Comparison of ENCODE assay signal across 30 cellular contexts in the genomic region with DNA sequence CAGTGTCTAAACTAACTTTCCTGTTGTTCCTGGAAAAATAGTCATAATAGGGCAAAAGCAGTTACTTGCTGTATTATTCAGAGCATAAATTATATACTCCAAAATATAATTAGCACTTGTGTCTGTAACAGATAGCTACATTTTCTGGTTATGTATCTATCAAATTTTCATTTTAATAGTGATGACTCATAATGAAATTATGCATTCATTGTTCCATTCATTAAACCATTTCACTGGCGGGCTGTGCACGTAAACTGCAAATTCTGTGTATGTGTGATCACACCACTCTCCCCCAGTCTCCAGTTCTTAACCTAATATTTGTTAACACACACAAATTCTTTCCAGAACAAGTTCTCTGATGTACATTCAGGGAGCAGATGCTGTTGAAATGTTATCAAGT. TPM values are rescaled to one million over a fixed set of nuclear protein-coding genes. Genes with fewer than 3 reads are reported as not detected.
DNase-seq lines count a peak whose midpoint lies in the region; ATAC-seq, FAIRE-seq and TF ChIP-seq lines count a peak whose summit lies in the region.
"Had no signal": no experiment of that assay in that cellular context is flagged by ENCODE, and none has a peak within 500 bp of the region (broad histone marks: within the 10 kb centered on the region; RNA-seq: fewer than 3 reads in every experiment).

No MANE protein-coding gene starts in this region.

- no peaks in the 10 kb centered on the region for H3K36me3 ChIP-seq in bronchial epithelial cell (ENCODE audit: control insufficient read depth, insufficient read depth, low read length)
- H3K36me3 ChIP-seq: left lung, Peyer's patch, SJCRH30 had no signal

- DNase-seq in NCI-H146 (lab: John Stamatoyannopoulos, UW) (peak; percentile 37), NCI-H146 treated with DMSO at 0.1 percent for 48 hours (lab: John Stamatoyannopoulos, UW; ENCODE audit: unreplicated experiment) (no peak), bronchial epithelial cell (ENCODE audit: low read depth) (peak; percentile 27), GM10248 (ENCODE audit: extremely low spot score) (no peak), glomerular visceral epithelial cell (ENCODE audit: extremely low spot score) (no peak)
- DNase-seq in stimulated activated effector memory CD8-positive, alpha-beta T cell treated with anti-CD3 and anti-CD28 coated beads, Interleukin-12 subunit alpha, Interleukin-12 subunit beta, amount 100 ng/mL, for 72 hours (ENCODE audit: low spot score in 2 of 2) = no peak
- DNase-seq: activated CD4-positive, alpha-beta memory T cell treated with anti-CD3 and anti-CD28 coated beads, Interleukin-2, amount 10 ng/mL, durations not matched to agents 7 days and 5 days; DND-41; effector CD4-positive, alpha-beta T cell; erythroblast; GOT3; immature natural killer cell; left lung; naive B cell; nucleus accumbens; Peyer's patch; SJCRH30 had no signal

- no peak overlapping the region for H3K27ac Mint-ChIP-seq in stimulated activated effector memory CD8-positive, alpha-beta T cell treated with anti-CD3 and anti-CD28 coated beads, Interleukin-12 subunit alpha, Interleukin-12 subunit beta, amount 100 ng/mL, for 72 hours
- H3K27ac Mint-ChIP-seq: activated CD4-positive, alpha-beta memory T cell treated with anti-CD3 and anti-CD28 coated beads, Interleukin-2, amount 10 ng/mL, durations not matched to agents 7 days and 5 days; activated naive CD8-positive, alpha-beta T cell; B cell; immature natural killer cell; naive B cell had no signal

- no peaks in the 10 kb centered on the region for H3K36me3 Mint-ChIP-seq in stimulated activated effector memory CD8-positive, alpha-beta T cell treated with anti-CD3 and anti-CD28 coated beads, Interleukin-12 subunit alpha, Interleukin-12 subunit beta, amount 100 ng/mL, for 72 hours
- H3K36me3 Mint-ChIP-seq: activated naive CD8-positive, alpha-beta T cell; immature natural killer cell; naive B cell; type B pancreatic cell had no signal

- ATAC-seq in HG03175 (IDR thresholded peaks at IDR 0.05; ENCODE audit: unreplicated experiment) (peak; percentile 46), GM21423 (IDR thresholded peaks at IDR 0.05; ENCODE audit: unreplicated experiment) (no peak)
- peak; percentile 21 for ATAC-seq in stimulated activated effector memory CD8-positive, alpha-beta T cell treated with anti-CD3 and anti-CD28 coated beads, Interleukin-12 subunit alpha, Interleukin-12 subunit beta, amount 100 ng/mL, for 72 hours
- ATAC-seq: A549, left lung had no signal

- no peak overlapping the region for H3K4me3 Mint-ChIP-seq in stimulated activated effector memory CD8-positive, alpha-beta T cell treated with anti-CD3 and anti-CD28 coated beads, Interleukin-12 subunit alpha, Interleukin-12 subunit beta, amount 100 ng/mL, for 72 hours
- H3K4me3 Mint-ChIP-seq: activated CD4-positive, alpha-beta memory T cell treated with anti-CD3 and anti-CD28 coated beads, Interleukin-2, amount 10 ng/mL, durations not matched to agents 7 days and 5 days; activated naive CD8-positive, alpha-beta T cell; B cell; immature natural killer cell; naive B cell had no signal

- CTCF ChIA-PET in GM10248 (lab: Yijun Ruan, JAX) = interaction anchor here (1.0 to 1.6 kb wide), 3 partner anchors 31 to 97 kb away, joined by 3 to 4 read pairs (median 4); no protein-coding TSS in a partner anchor

- no peak for FAIRE-seq in bronchial epithelial cell (lab: Jason Lieb, UNC)
- FAIRE-seq: A549, frontal cortex, TTC549 had no signal

- no peaks in the 10 kb centered on the region for H3K9me3 Mint-ChIP-seq in stimulated activated effector memory CD8-positive, alpha-beta T cell treated with anti-CD3 and anti-CD28 coated beads, Interleukin-12 subunit alpha, Interleukin-12 subunit beta, amount 100 ng/mL, for 72 hours
- H3K9me3 Mint-ChIP-seq: activated CD4-positive, alpha-beta memory T cell treated with anti-CD3 and anti-CD28 coated beads, Interleukin-2, amount 10 ng/mL, durations not matched to agents 7 days and 5 days; type B pancreatic cell had no signal

- H3K4me1 Mint-ChIP-seq in stimulated activated effector memory CD8-positive, alpha-beta T cell treated with anti-CD3 and anti-CD28 coated beads, Interleukin-12 subunit alpha, Interleukin-12 subunit beta, amount 100 ng/mL, for 72 hours = peaks cover 6% of the 10 kb centered on the region
- H3K4me1 Mint-ChIP-seq: activated CD4-positive, alpha-beta memory T cell treated with anti-CD3 and anti-CD28 coated beads, Interleukin-2, amount 10 ng/mL, durations not matched to agents 7 days and 5 days; immature natural killer cell had no signal

- TF ChIP-seq CTCF in bronchial epithelial cell (IDR thresholded peaks at IDR 0.05; ENCODE audit: insufficient read depth, low read length, severe bottlenecking) (no peak), GM10248 (IDR thresholded peaks at IDR 0.05; ENCODE audit: control extremely low read depth, extremely low read depth, low read depth, missing control alignments) (no peak)

- H3K27me3 ChIP-seq in bronchial epithelial cell (ENCODE audit: control insufficient read depth, insufficient read depth, low read length) = peaks cover 3% of the 10 kb centered on the region
- H3K27me3 ChIP-seq: Peyer's patch, SJCRH30 had no signal

- POLR2A ChIA-PET in GM10248 (lab: Yijun Ruan, JAX) = no interaction called here

- no peak overlapping the region for H3K4me3 ChIP-seq in bronchial epithelial cell (ENCODE audit: low read depth, low read length)
- H3K4me3 ChIP-seq: A549, hepatocyte, left lung, Peyer's patch, SJCRH30, skin epidermis had no signal

RNA-seq across cellular contexts. Expression of gene KCNMB2, which starts 3.8 kb away (rescaled TPM):
- total RNA-seq in bronchial epithelial cell = not detected in 2 replicates
- total RNA-seq: activated CD4-positive, alpha-beta memory T cell treated with anti-CD3 and anti-CD28 coated beads, Interleukin-2, amount 10 ng/mL, durations not matched to agents 7 days and 5 days; B cell; Peyer's patch; pulmonary artery endothelial cell; SJCRH30; subcutaneous adipose tissue; T-helper 1 cell treated with Interleukin-12 subunit alpha and Interleukin-12 subunit beta and Interleukin-4 antibody, amounts not matched to agents 30 ng/mL and 1 ng/mL, for 36 hours had no signal

Comparison
In these comparisons a context has a peak if more than half of its experiments do, and no peak if none do; other contexts are left out.
1. DNase-seq: peak in NCI-H146 (single experiment) and bronchial epithelial cell (single experiment); none in NCI-H146 treated with DMSO at 0.1 percent for 48 hours (single experiment), stimulated activated effector memory CD8-positive, alpha-beta T cell treated with anti-CD3 and anti-CD28 coated beads, Interleukin-12 subunit alpha, Interleukin-12 subunit beta, amount 100 ng/mL, for 72 hours (0 of 2), GM10248 (single experiment) and glomerular visceral epithelial cell (single experiment).